Comparison of ENCODE assay signal across 1 cellular context in genomic region chr6:88006559-88006958, GRCh38.
TF ChIP-seq lines count a peak whose summit lies in the region.

No MANE protein-coding gene starts in this region.

TF ChIP-seq in GM23338, 12 proteins besides CTCF, POLR2A, EP300 and RAD21 (continued from another document):
- TF ChIP-seq STAT1 (IDR thresholded peaks at IDR 0.05; ENCODE audit: unreplicated experiment) (no peak), CREB1 (CRISPR knock-in tag; IDR thresholded peaks at IDR 0.05; ENCODE audit: low read depth) (no peak), ZNF331 (CRISPR knock-in tag; IDR thresholded peaks at IDR 0.05; ENCODE audit: low read depth) (no peak), ZNF114 (CRISPR knock-in tag; IDR thresholded peaks at IDR 0.05) (no peak), EZH2 (IDR thresholded peaks at IDR 0.05; ENCODE audit: low read depth, unreplicated experiment) (no peak)
